8 cellular contexts compared by ENCODE assay signal in genomic region chr19:45523642-45524256, GRCh38. TPM values are rescaled to one million over a fixed set of nuclear protein-coding genes. Genes with fewer than 3 reads are reported as not detected.
DNase-seq lines count a peak whose midpoint lies in the region; ATAC-seq, FAIRE-seq and TF ChIP-seq lines count a peak whose summit lies in the region.

No MANE protein-coding gene starts in this region.

- peak; percentile 75 for FAIRE-seq in A204.1 (lab: Jason Lieb, UNC)
- peak; percentile 80 for FAIRE-seq in bronchial epithelial cell (lab: Jason Lieb, UNC)

- POLR2A ChIA-PET in activated B cell treated with CpG ODN at 0.5 μM for 24 hours (lab: Charles Lee), result interaction anchor here (0.6 kb wide), 2 partner anchors 59 to 144 kb away, joined by 3 to 5 read pairs; partner anchors contain the start of gene GIPR

- ATAC-seq in GM18517 (IDR thresholded peaks at IDR 0.05; ENCODE audit: unreplicated experiment), result peak; percentile 76
- ATAC-seq in HG03354 (IDR thresholded peaks at IDR 0.05; ENCODE audit: poor library complexity, severe bottlenecking, unreplicated experiment), result peak; percentile 88
- ATAC-seq in activated B cell treated with CpG ODN at 0.5 μM for 24 hours (ENCODE audit: low read depth), result peak; percentile 98

- intact Hi-C loops in activated B cell treated with CpG ODN at 0.5 μM for 24 hours (cut with micrococcal nuclease), result loop anchor here (1.0 kb wide), 7 partner anchors 16 to 170 kb away; partner anchors contain the start of genes OPA3 and VASP

- H3K9me3 Mint-ChIP-seq in activated B cell treated with CpG ODN at 0.5 μM for 24 hours, result no peaks in the 10 kb centered on the region

- H3K4me3 Mint-ChIP-seq in activated B cell treated with CpG ODN at 0.5 μM for 24 hours, result no peak overlapping the region

- no peaks in the 10 kb centered on the region for H3K27me3 ChIP-seq in bronchial epithelial cell (ENCODE audit: control insufficient read depth, insufficient read depth, low read length)

- CTCF ChIA-PET in activated B cell treated with CpG ODN at 0.5 μM for 24 hours (lab: Charles Lee), result interaction anchor here (0.7 to 1.4 kb wide), 3 partner anchors 8 to 120 kb away, joined by 3 to 4 read pairs (median 3); no protein-coding TSS in a partner anchor

- H3K4me3 ChIP-seq in bronchial epithelial cell (ENCODE audit: low read depth, low read length), result no peak overlapping the region

- TF ChIP-seq CTCF in activated B cell treated with CpG ODN at 0.5 μM for 24 hours (IDR thresholded peaks at IDR 0.05) (peak; percentile 58), bronchial epithelial cell (IDR thresholded peaks at IDR 0.05; ENCODE audit: insufficient read depth, low read length, severe bottlenecking) (peak; percentile 81)

- DNase-seq in NCI-H446 (lab: John Stamatoyannopoulos, UW), result peak; percentile 90 to 91
- peak; percentile 62 for DNase-seq in activated B cell treated with CpG ODN at 0.5 μM for 24 hours
- DNase-seq in bronchial epithelial cell (ENCODE audit: low read depth), result peak; percentile 70
- DNase-seq in islet precursor cell, result peak; percentile 87
- peak; percentile 77 for DNase-seq in stimulated activated CD4-positive, alpha-beta T cell treated with anti-CD3 and anti-CD28 coated beads, Interleukin-15, amount 100 ng/mL, for 24 hours

- H3K36me3 ChIP-seq in bronchial epithelial cell (ENCODE audit: control insufficient read depth, insufficient read depth, low read length), result peaks cover 28% of the 10 kb centered on the region

- peaks cover 71% of the 10 kb centered on the region for H3K36me3 Mint-ChIP-seq in activated B cell treated with CpG ODN at 0.5 μM for 24 hours (ENCODE audit: low read depth)

- H3K27ac Mint-ChIP-seq in activated B cell treated with CpG ODN at 0.5 μM for 24 hours, result peak overlapping the region; percentile 71

- H3K4me1 Mint-ChIP-seq in activated B cell treated with CpG ODN at 0.5 μM for 24 hours, result peaks cover 25% of the 10 kb centered on the region

- no peaks in the 10 kb centered on the region for H3K27me3 Mint-ChIP-seq in activated B cell treated with CpG ODN at 0.5 μM for 24 hours

RNA-seq across cellular contexts. Expression of gene VASP, which starts 16.5 kb away (rescaled TPM):
- 294 and 300 TPM in 2 replicates for total RNA-seq in activated B cell treated with CpG ODN at 0.5 μM for 24 hours
- total RNA-seq in bronchial epithelial cell, result 59.0 and 86.0 TPM in 2 replicates

RNA-seq across cellular contexts. Expression of gene PPM1N, which starts 25.5 kb away (rescaled TPM):
- total RNA-seq in activated B cell treated with CpG ODN at 0.5 μM for 24 hours (0.80 and 1.4 TPM in 2 replicates), bronchial epithelial cell (1.4 and 1.6 TPM in 2 replicates)

RNA-seq across cellular contexts. Expression of gene RTN2, which starts 26.9 kb away (rescaled TPM):
- 1.2 and 1.5 TPM in 2 replicates for total RNA-seq in activated B cell treated with CpG ODN at 0.5 μM for 24 hours
- total RNA-seq in bronchial epithelial cell, result 2.1 and 2.9 TPM in 2 replicates

RNA-seq across cellular contexts. Expression of gene FOSB, which starts 56.0 kb away (rescaled TPM):
- total RNA-seq in activated B cell treated with CpG ODN at 0.5 μM for 24 hours, result 16.8 and 20.4 TPM in 2 replicates
- 3.6 and 4.2 TPM in 2 replicates for total RNA-seq in bronchial epithelial cell
